Comparison of ENCODE assay signal across 25 cellular contexts in genomic region chr20:52295556-52295955, GRCh38.
"Had no signal": no experiment of that assay in that cellular context is flagged by ENCODE, and none has a peak within 500 bp of the region (broad histone marks: within the 10 kb centered on the region; RNA-seq: fewer than 3 reads in every experiment).

No MANE protein-coding gene starts in this region.

- FAIRE-seq: astrocyte, TTC549 had no signal

- H3K36me3 Mint-ChIP-seq: activated naive CD8-positive, alpha-beta T cell treated with anti-CD3 and anti-CD28 coated beads for 36 hours; mesothelial cell of epicardium; natural killer cell; stimulated activated naive B cell treated with anti-CD40 and anti-IgM and Interleukin-4, amounts not matched to agents 10 μg/mL and 1 μg/mL and 100 μg/mL, for 72 hours; T-cell had no signal

- H3K4me1 ChIP-seq: colonic mucosa, left ventricle myocardium inferior, sigmoid colon, testis had no signal

- H3K27ac Mint-ChIP-seq: activated CD8-positive, alpha-beta T cell treated with anti-CD3 and anti-CD28 coated beads, Interleukin-2, amount 10 ng/mL, durations not matched to agents 7 days and 5 days; activated naive CD8-positive, alpha-beta T cell treated with anti-CD3 and anti-CD28 coated beads for 36 hours; mesothelial cell of epicardium; natural killer cell; progenitor cell of endocrine pancreas; stimulated activated naive B cell treated with anti-CD40 and anti-IgM and Interleukin-4, amounts not matched to agents 10 μg/mL and 1 μg/mL and 100 μg/mL, for 72 hours; T-cell had no signal

- H3K9me3 Mint-ChIP-seq: natural killer cell had no signal

- H3K27ac ChIP-seq: colonic mucosa, hepatocyte, left ventricle myocardium inferior, sigmoid colon, testis, WERI-Rb-1 had no signal

- H3K27me3 ChIP-seq: colonic mucosa, hepatocyte, sigmoid colon, testis had no signal

- H3K27me3 Mint-ChIP-seq: activated naive CD8-positive, alpha-beta T cell treated with anti-CD3 and anti-CD28 coated beads for 36 hours; progenitor cell of endocrine pancreas; T-cell had no signal

- H3K4me3 Mint-ChIP-seq: activated CD8-positive, alpha-beta T cell treated with anti-CD3 and anti-CD28 coated beads, Interleukin-2, amount 10 ng/mL, durations not matched to agents 7 days and 5 days; activated naive CD8-positive, alpha-beta T cell treated with anti-CD3 and anti-CD28 coated beads for 36 hours; mesothelial cell of epicardium; natural killer cell; stimulated activated naive B cell treated with anti-CD40 and anti-IgM and Interleukin-4, amounts not matched to agents 10 μg/mL and 1 μg/mL and 100 μg/mL, for 72 hours; T-cell had no signal

- H3K36me3 ChIP-seq: colonic mucosa, left ventricle myocardium inferior, sigmoid colon, WERI-Rb-1 had no signal

- H3K9me3 ChIP-seq: colonic mucosa, testis had no signal

- H3K4me3 ChIP-seq: colonic mucosa, hepatocyte, left ventricle myocardium inferior, sigmoid colon, testis had no signal

- H3K4me1 Mint-ChIP-seq: activated naive CD8-positive, alpha-beta T cell treated with anti-CD3 and anti-CD28 coated beads for 36 hours; mesothelial cell of epicardium; natural killer cell; stimulated activated naive B cell treated with anti-CD40 and anti-IgM and Interleukin-4, amounts not matched to agents 10 μg/mL and 1 μg/mL and 100 μg/mL, for 72 hours; T-cell had no signal

- DNase-seq: activated CD4-positive, alpha-beta T cell treated with anti-CD3 and anti-CD28 coated beads, Interleukin-2, amount 50 U/mL, for 1 hour; activated CD4-positive, CD25-positive, alpha-beta regulatory T cell treated with anti-CD3 and anti-CD28 coated beads, Interleukin-2, amount 50 U/mL, for 72 hours; activated CD8-positive, alpha-beta T cell treated with anti-CD3 and anti-CD28 coated beads, Interleukin-2, amount 10 ng/mL, durations not matched to agents 7 days and 5 days; activated naive CD4-positive, alpha-beta T cell treated with Interleukin-2 at 50 U/mL for 16 hours; activated naive CD8-positive, alpha-beta T cell treated with anti-CD3 and anti-CD28 coated beads for 36 hours; activated T-cell treated with anti-CD3 and anti-CD28 coated beads, Interleukin-2, amount 50 U/mL, for 1 hour; colonic mucosa; erythroblast; foreskin melanocyte; left ventricle myocardium inferior; natural killer cell; retina; sigmoid colon; stimulated activated CD4-positive, alpha-beta T cell treated with anti-CD3 and anti-CD28 coated beads, Interleukin-2, amount 100 ng/mL, for 48 hours; stimulated activated CD8-positive, alpha-beta memory T cell treated with anti-CD3 and anti-CD28 coated beads, Interleukin-4, amount 100 ng/mL, for 48 hours; stimulated activated naive B cell treated with anti-CD40 and anti-IgM and Interleukin-4, amounts not matched to agents 10 μg/mL and 1 μg/mL and 100 μg/mL, for 72 hours; T-cell; testis; trophoblast cell; WERI-Rb-1 had no signal

- ATAC-seq: activated CD8-positive, alpha-beta T cell treated with anti-CD3 and anti-CD28 coated beads, Interleukin-2, amount 10 ng/mL, durations not matched to agents 7 days and 5 days; natural killer cell; stimulated activated naive B cell treated with anti-CD40 and anti-IgM and Interleukin-4, amounts not matched to agents 10 μg/mL and 1 μg/mL and 100 μg/mL, for 72 hours; T-cell had no signal
